ENCODE assay signal across 7 cellular contexts in genomic region chr19:5884065-5884811, GRCh38. TPM values are rescaled to one million over a fixed set of nuclear protein-coding genes. Genes with fewer than 3 reads are reported as not detected.
"Had no signal": no experiment of that assay in that cellular context is flagged by ENCODE, and none has a peak within 500 bp of the region (broad histone marks: within the 10 kb centered on the region; RNA-seq: fewer than 3 reads in every experiment).

No MANE protein-coding gene starts in this region.

RNA-seq across cellular contexts. Expression of gene FUT5, which starts 13.9 kb away (rescaled TPM):
- total RNA-seq: activated B cell treated with CpG ODN at 0.5 μM for 24 hours; activated CD4-positive, alpha-beta T cell treated with anti-CD3 and anti-CD28 coated beads, Interleukin-2, amount 10 ng/mL, durations not matched to agents 24 days and 14 days; activated CD8-positive, alpha-beta memory T cell treated with anti-CD3 and anti-CD28 coated beads, Interleukin-2, amount 10 ng/mL, durations not matched to agents 7 days and 5 days; activated T-helper 1 cell treated with anti-CD3 and anti-CD28 coated beads, Interleukin-12 subunit alpha, Interleukin-12 subunit beta, Interleukin-2, Interleukin-4 antibody, amounts not matched to agents 30 ng/mL and 10 ng/mL and 1 ng/mL, durations not matched to agents 14 hours and 24 hours and 36 hours; aorta; breast epithelium; PC-3 had no signal
- polyA plus RNA-seq: aorta had no signal

RNA-seq across cellular contexts. Expression of gene FUT3, which starts 33.0 kb away (rescaled TPM):
- total RNA-seq: activated B cell treated with CpG ODN at 0.5 μM for 24 hours; activated CD4-positive, alpha-beta T cell treated with anti-CD3 and anti-CD28 coated beads, Interleukin-2, amount 10 ng/mL, durations not matched to agents 24 days and 14 days; activated CD8-positive, alpha-beta memory T cell treated with anti-CD3 and anti-CD28 coated beads, Interleukin-2, amount 10 ng/mL, durations not matched to agents 7 days and 5 days; activated T-helper 1 cell treated with anti-CD3 and anti-CD28 coated beads, Interleukin-12 subunit alpha, Interleukin-12 subunit beta, Interleukin-2, Interleukin-4 antibody, amounts not matched to agents 30 ng/mL and 10 ng/mL and 1 ng/mL, durations not matched to agents 14 hours and 24 hours and 36 hours; aorta had no signal
